ENCODE assay signal across 26 cellular contexts in the genomic region with DNA sequence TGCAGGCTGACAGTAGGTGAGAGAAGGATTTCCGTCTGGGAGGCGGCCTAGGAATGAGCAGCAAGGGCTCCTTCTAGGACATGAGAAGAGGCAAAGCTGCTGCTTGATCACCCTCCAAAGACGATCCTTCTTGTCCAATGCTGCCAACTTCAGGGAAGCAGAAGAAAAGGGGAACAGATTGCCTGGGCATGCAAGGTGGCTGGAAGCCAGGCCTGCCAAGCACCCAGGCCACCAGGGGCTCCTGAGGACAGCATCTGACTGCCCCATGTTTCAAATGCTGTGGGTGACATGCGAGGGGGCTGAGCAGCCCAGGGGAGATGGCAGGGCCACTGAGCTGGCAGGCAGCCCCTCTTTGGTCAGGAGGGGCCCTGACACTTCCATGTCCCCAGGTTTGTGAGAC. TPM values are rescaled to one million over a fixed set of nuclear protein-coding genes. Genes with fewer than 3 reads are reported as not detected.
"Had no signal": no experiment of that assay in that cellular context is flagged by ENCODE, and none has a peak within 500 bp of the region (broad histone marks: within the 10 kb centered on the region; RNA-seq: fewer than 3 reads in every experiment).

No MANE protein-coding gene starts in this region.

- H3K4me1 ChIP-seq: left lung had no signal

- H3K4me3 ChIP-seq: esophagus squamous epithelium, left lung, mucosa of descending colon, neural progenitor cell, ovary, transverse colon, vagina had no signal

- H3K36me3 ChIP-seq: brain microvascular endothelial cell, esophagus squamous epithelium, left lung, neural progenitor cell, ovary, transverse colon, vagina had no signal

- H3K9me3 Mint-ChIP-seq: activated CD4-positive, alpha-beta memory T cell treated with anti-CD3 and anti-CD28 coated beads, Interleukin-2, amount 10 ng/mL, durations not matched to agents 7 days and 5 days; activated T-helper 2 cell treated with anti-CD3 and anti-CD28 coated beads, Interferon-gamma antibody, Interleukin-2, Interleukin-4, amounts not matched to agents 10 μg/mL and 5 μg/mL and 100 μg/mL, durations not matched to agents 14 hours and 24 hours and 36 hours; central memory CD8-positive, alpha-beta T cell; dendritic cell treated with granulocyte-macrophage colony-stimulating factor and Interleukin-4, amounts not matched to agents 40 ng/mL and 50 ng/mL, for 4 days; neural progenitor cell had no signal

- H3K9me3 ChIP-seq: esophagus squamous epithelium, left lung, mucosa of descending colon, ovary, transverse colon, vagina had no signal

- H3K27ac ChIP-seq: brain microvascular endothelial cell, esophagus squamous epithelium, left lung, neural progenitor cell, ovary, transverse colon, vagina had no signal

- H3K36me3 Mint-ChIP-seq: naive thymus-derived CD4-positive, alpha-beta T cell; neural progenitor cell had no signal

- H3K9ac ChIP-seq: neural progenitor cell had no signal

- ATAC-seq: left lung; mucosa of descending colon; naive thymus-derived CD4-positive, alpha-beta T cell; SK-N-SH treated with all-trans-retinoic acid at 6 μM for 48 hours had no signal

- H3K27ac Mint-ChIP-seq: activated CD4-positive, alpha-beta memory T cell treated with anti-CD3 and anti-CD28 coated beads, Interleukin-2, amount 10 ng/mL, durations not matched to agents 7 days and 5 days; activated T-helper 2 cell treated with anti-CD3 and anti-CD28 coated beads, Interferon-gamma antibody, Interleukin-2, Interleukin-4, amounts not matched to agents 10 μg/mL and 5 μg/mL and 100 μg/mL, durations not matched to agents 14 hours and 24 hours and 36 hours; dendritic cell treated with granulocyte-macrophage colony-stimulating factor and Interleukin-4, amounts not matched to agents 40 ng/mL and 50 ng/mL, for 4 days; naive thymus-derived CD4-positive, alpha-beta T cell had no signal

- DNase-seq: activated CD4-positive, alpha-beta memory T cell treated with anti-CD3 and anti-CD28 coated beads, Interleukin-2, amount 10 ng/mL, durations not matched to agents 7 days and 5 days; activated CD4-positive, alpha-beta T cell treated with anti-CD3 and anti-CD28 coated beads for 48 hours; activated CD4-positive, CD25-positive, alpha-beta regulatory T cell; activated naive CD4-positive, alpha-beta T cell treated with Interleukin-2 at 50 U/mL for 16 hours; activated T-cell treated with anti-CD3 and anti-CD28 coated beads, Interleukin-2, amount 50 U/mL, for 1 hour; brain microvascular endothelial cell; effector memory CD4-positive, alpha-beta T cell; esophagus squamous epithelium; hippocampal formation; mesenchymal stem cell; naive thymus-derived CD4-positive, alpha-beta T cell; ovary; stimulated activated CD4-positive, alpha-beta T cell treated with anti-CD3 and anti-CD28 coated beads, Interleukin-2, amount 100 ng/mL, for 24 hours; stimulated activated naive CD4-positive, alpha-beta T cell treated with Interleukin-2 at 50 U/mL for 16 hours; T-helper 1 cell; T-helper 9 cell; transverse colon had no signal

- H3K4me1 Mint-ChIP-seq: activated CD4-positive, alpha-beta memory T cell treated with anti-CD3 and anti-CD28 coated beads, Interleukin-2, amount 10 ng/mL, durations not matched to agents 7 days and 5 days; central memory CD8-positive, alpha-beta T cell had no signal

- H3K4me3 Mint-ChIP-seq: activated CD4-positive, alpha-beta memory T cell treated with anti-CD3 and anti-CD28 coated beads, Interleukin-2, amount 10 ng/mL, durations not matched to agents 7 days and 5 days; central memory CD8-positive, alpha-beta T cell; dendritic cell treated with granulocyte-macrophage colony-stimulating factor and Interleukin-4, amounts not matched to agents 40 ng/mL and 50 ng/mL, for 4 days; naive thymus-derived CD4-positive, alpha-beta T cell; neural progenitor cell had no signal

- H3K27me3 ChIP-seq: ovary, transverse colon, vagina had no signal

RNA-seq across cellular contexts. Expression of gene GRIP2, which starts 3.3 kb away (rescaled TPM):
- total RNA-seq: activated T-helper 2 cell treated with anti-CD3 and anti-CD28 coated beads, Interferon-gamma antibody, Interleukin-2, Interleukin-4, amounts not matched to agents 10 μg/mL and 5 μg/mL and 100 μg/mL, durations not matched to agents 14 hours and 24 hours and 36 hours; endothelial cell of umbilical vein; naive thymus-derived CD4-positive, alpha-beta T cell had no signal
- polyA plus RNA-seq: endothelial cell of umbilical vein; naive thymus-derived CD4-positive, alpha-beta T cell had no signal
